In the genomic region with DNA sequence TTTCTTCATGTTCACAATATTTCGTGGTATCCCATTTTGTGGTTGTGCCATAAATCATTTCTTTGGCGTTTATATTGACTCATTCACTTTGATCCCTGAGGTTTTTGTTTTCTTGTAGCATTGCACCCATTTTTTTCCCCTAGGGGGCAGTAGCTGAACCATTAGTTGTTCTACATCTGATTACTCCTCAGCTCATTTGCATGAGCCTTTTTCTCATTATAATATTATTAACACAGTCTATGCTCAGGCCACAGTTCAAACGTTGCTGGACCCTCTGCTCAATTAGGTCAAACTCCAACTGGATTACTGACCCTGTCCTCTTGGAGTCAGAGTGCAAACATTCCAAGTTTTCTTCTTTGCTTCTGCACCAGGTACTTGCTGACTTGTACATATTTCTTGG, we compare ENCODE assay signal across 15 cellular contexts.
DNase-seq lines count a peak whose midpoint lies in the region; ATAC-seq and TF ChIP-seq lines count a peak whose summit lies in the region.
"Had no signal": no experiment of that assay in that cellular context is flagged by ENCODE, and none has a peak within 500 bp of the region (broad histone marks: within the 10 kb centered on the region; RNA-seq: fewer than 3 reads in every experiment).

No MANE protein-coding gene starts in this region.

- H3K4me1 ChIP-seq in DND-41 (ENCODE audit: insufficient read depth, low read length): no peaks in the 10 kb centered on the region
- H3K4me1 ChIP-seq in GM23338 (ENCODE audit: insufficient read depth): no peaks in the 10 kb centered on the region
- no peaks in the 10 kb centered on the region for H3K4me1 ChIP-seq in OCI-LY3 (ENCODE audit: low read length)
- H3K4me1 ChIP-seq in iPS DF 6.9 (ENCODE audit: control insufficient read depth, insufficient read depth, low read length): no peaks in the 10 kb centered on the region; the same call in 1 of the 2 replicates
- H3K4me1 ChIP-seq: Caco-2 had no signal

- no peak for DNase-seq in DND-41
- peak; percentile 67 for DNase-seq in GM23338 (ENCODE audit: low spot score)
- peak; percentile 11 for DNase-seq in iPS DF 6.9 (ENCODE audit: low read depth, low spot score)
- DNase-seq in activated CD8-positive, alpha-beta memory T cell treated with anti-CD3 and anti-CD28 coated beads, Interleukin-2, amount 50 U/mL, for 4 hours: no peak
- no peak for DNase-seq in stimulated activated naive B cell treated with anti-CD40 and anti-IgM and Interleukin-4, amounts not matched to agents 10 μg/mL and 1 μg/mL and 100 μg/mL, for 72 hours
- no peak for DNase-seq in activated CD4-positive, alpha-beta T cell treated with anti-CD3 and anti-CD28 coated beads, Interleukin-2, amount 50 U/mL, for 4 hours
- no peak for DNase-seq in erythroblast (lab: John Stamatoyannopoulos, UW)
- DNase-seq: activated T-cell treated with anti-CD3 and anti-CD28 coated beads, Interleukin-2, amount 50 U/mL, for 4 hours; aorta; NCI-H1048; stimulated activated CD4-positive, alpha-beta T cell treated with anti-CD3 and anti-CD28 coated beads, Interleukin-4, amount 100 ng/mL, for 4 hours; stimulated activated naive CD8-positive, alpha-beta T cell treated with anti-CD3 and anti-CD28 coated beads, Interleukin-15, amount 100 ng/mL, for 72 hours had no signal

- H3K27me3 ChIP-seq in DND-41 (ENCODE audit: insufficient read depth, low read length, poor library complexity) (no peaks in the 10 kb centered on the region), GM23338 (ENCODE audit: insufficient read depth) (no peaks in the 10 kb centered on the region), OCI-LY3 (ENCODE audit: low read depth, low read length) (no peaks in the 10 kb centered on the region), iPS DF 6.9 (ENCODE audit: control insufficient read depth, insufficient read depth, low read length) (no peaks in the 10 kb centered on the region)

- TF ChIP-seq CTCF in DND-41 (IDR thresholded peaks at IDR 0.05; ENCODE audit: borderline replicate concordance, extremely low read depth, low read length, poor library complexity, severe bottlenecking): peak; percentile 33
- peak; percentile 64 to 92 for TF ChIP-seq CTCF in GM23338 (conservative IDR thresholded peaks at IDR 0.05; ENCODE audit: low read depth in 2 of 2)
- peak; percentile 46; the same call in 1 of the 2 replicates for TF ChIP-seq CTCF in OCI-LY3 (IDR thresholded peaks at IDR 0.05; ENCODE audit: low read depth, low read length)

- H3K79me2 ChIP-seq in DND-41 (ENCODE audit: insufficient read depth, low read length) (no peaks in the 10 kb centered on the region), GM23338 (replicated peaks; ENCODE audit: insufficient read depth) (no peaks in the 10 kb centered on the region), OCI-LY3 (ENCODE audit: low read length) (no peaks in the 10 kb centered on the region)

- H3K4me3 ChIP-seq in DND-41 (ENCODE audit: low read depth in 1 of 2, low read length in 2 of 2): no peak overlapping the region
- no peak overlapping the region for H3K4me3 ChIP-seq in GM23338
- no peak overlapping the region for H3K4me3 ChIP-seq in OCI-LY3 (ENCODE audit: low read length)
- no peak overlapping the region for H3K4me3 ChIP-seq in iPS DF 6.9 (ENCODE audit: low read length)

- peaks cover 90% of the 10 kb centered on the region for H3K9me3 Mint-ChIP-seq in GM23338
- peaks cover 6 to 9% of the 10 kb centered on the region in 2 donors for H3K9me3 Mint-ChIP-seq in stimulated activated naive B cell treated with anti-CD40 and anti-IgM and Interleukin-4, amounts not matched to agents 10 μg/mL and 1 μg/mL and 100 μg/mL, for 72 hours

- H3K27me3 Mint-ChIP-seq in GM23338 (ENCODE audit: insufficient read depth, low read depth, poor library complexity): no peaks in the 10 kb centered on the region
- H3K27me3 Mint-ChIP-seq in stimulated activated naive B cell treated with anti-CD40 and anti-IgM and Interleukin-4, amounts not matched to agents 10 μg/mL and 1 μg/mL and 100 μg/mL, for 72 hours: no peaks in the 10 kb centered on the region
- H3K27me3 Mint-ChIP-seq: memory B cell; stimulated activated naive CD8-positive, alpha-beta T cell treated with anti-CD3 and anti-CD28 coated beads, Interleukin-15, amount 100 ng/mL, for 72 hours had no signal

- no peaks in the 10 kb centered on the region for H3F3A ChIP-seq in GM23338 (replicated peaks; ENCODE audit: low read depth)

- TF ChIP-seq POLR2A in erythroblast (IDR thresholded peaks at IDR 0.05; ENCODE audit: low read length): no peak

- H2AFZ ChIP-seq in DND-41 (ENCODE audit: low read depth, low read length) (no peak overlapping the region), GM23338 (no peak overlapping the region), OCI-LY3 (ENCODE audit: low read depth, low read length) (no peak overlapping the region)

- H3K4me3 Mint-ChIP-seq in GM23338: no peak overlapping the region
- no peak overlapping the region for H3K4me3 Mint-ChIP-seq in stimulated activated naive B cell treated with anti-CD40 and anti-IgM and Interleukin-4, amounts not matched to agents 10 μg/mL and 1 μg/mL and 100 μg/mL, for 72 hours
- H3K4me3 Mint-ChIP-seq: activated T-cell treated with anti-CD3 and anti-CD28 coated beads, Interleukin-2, amount 50 U/mL, for 4 hours; memory B cell; stimulated activated naive CD8-positive, alpha-beta T cell treated with anti-CD3 and anti-CD28 coated beads, Interleukin-15, amount 100 ng/mL, for 72 hours had no signal

- no peak overlapping the region for H3K27ac Mint-ChIP-seq in GM23338
- H3K27ac Mint-ChIP-seq in stimulated activated naive B cell treated with anti-CD40 and anti-IgM and Interleukin-4, amounts not matched to agents 10 μg/mL and 1 μg/mL and 100 μg/mL, for 72 hours: no peak overlapping the region
- H3K27ac Mint-ChIP-seq: memory B cell; stimulated activated naive CD8-positive, alpha-beta T cell treated with anti-CD3 and anti-CD28 coated beads, Interleukin-15, amount 100 ng/mL, for 72 hours had no signal

- H3K27ac ChIP-seq in DND-41 (ENCODE audit: low read length) (no peak overlapping the region), GM23338 (ENCODE audit: low read depth) (no peak overlapping the region), OCI-LY3 (ENCODE audit: low read length) (no peak overlapping the region), iPS DF 6.9 (ENCODE audit: low read length) (no peak overlapping the region)

- peaks cover 17% of the 10 kb centered on the region for H3K36me3 Mint-ChIP-seq in GM23338 (ENCODE audit: low read depth)
- H3K36me3 Mint-ChIP-seq in stimulated activated naive B cell treated with anti-CD40 and anti-IgM and Interleukin-4, amounts not matched to agents 10 μg/mL and 1 μg/mL and 100 μg/mL, for 72 hours: no peaks in the 10 kb centered on the region
- H3K36me3 Mint-ChIP-seq: memory B cell had no signal

- no peaks in the 10 kb centered on the region for H3K4me1 Mint-ChIP-seq in GM23338
- no peaks in the 10 kb centered on the region for H3K4me1 Mint-ChIP-seq in stimulated activated naive B cell treated with anti-CD40 and anti-IgM and Interleukin-4, amounts not matched to agents 10 μg/mL and 1 μg/mL and 100 μg/mL, for 72 hours
- H3K4me1 Mint-ChIP-seq: memory B cell; stimulated activated naive CD8-positive, alpha-beta T cell treated with anti-CD3 and anti-CD28 coated beads, Interleukin-15, amount 100 ng/mL, for 72 hours had no signal

- no peak for ATAC-seq in DND-41 (ENCODE audit: insufficient read depth, low read depth)
- no peak for ATAC-seq in GM23338
- ATAC-seq in stimulated activated naive B cell treated with anti-CD40 and anti-IgM and Interleukin-4, amounts not matched to agents 10 μg/mL and 1 μg/mL and 100 μg/mL, for 72 hours (replicated peaks): no peak
- ATAC-seq: activated T-cell treated with anti-CD3 and anti-CD28 coated beads, Interleukin-2, amount 50 U/mL, for 4 hours; stimulated activated naive CD8-positive, alpha-beta T cell treated with anti-CD3 and anti-CD28 coated beads, Interleukin-15, amount 100 ng/mL, for 72 hours had no signal

- H3K4me2 ChIP-seq in DND-41 (ENCODE audit: insufficient read depth, low read length) (no peak overlapping the region), GM23338 (no peak overlapping the region), OCI-LY3 (ENCODE audit: low read length) (no peak overlapping the region)

- no CpG with 5 or more reads among the region's 3 CpGs for WGBS in iPS DF 6.9 (ENCODE audit: insufficient coverage, insufficient read length)

- H3K9ac ChIP-seq in DND-41 (ENCODE audit: low read depth, low read length) (no peak overlapping the region), OCI-LY3 (ENCODE audit: low read length) (no peak overlapping the region)

- H4K20me1 ChIP-seq in DND-41 (ENCODE audit: insufficient read depth, low read length) (no peaks in the 10 kb centered on the region), GM23338 (replicated peaks; ENCODE audit: insufficient read depth) (no peaks in the 10 kb centered on the region), OCI-LY3 (ENCODE audit: insufficient read depth, low read length) (no peaks in the 10 kb centered on the region)

- H3K9me2 ChIP-seq in GM23338 (ENCODE audit: insufficient read depth): no peaks in the 10 kb centered on the region

- H3K9me3 ChIP-seq in DND-41 (ENCODE audit: insufficient read depth, low read length, severe bottlenecking) (no peaks in the 10 kb centered on the region), OCI-LY3 (ENCODE audit: insufficient read depth, low read length) (no peaks in the 10 kb centered on the region), iPS DF 6.9 (ENCODE audit: control insufficient read depth, insufficient read depth, low read length) (no peaks in the 10 kb centered on the region)
- H3K9me3 ChIP-seq: Caco-2 had no signal

- H3K36me3 ChIP-seq in DND-41 (ENCODE audit: insufficient read depth, low read length) (no peaks in the 10 kb centered on the region), GM23338 (ENCODE audit: insufficient read depth) (no peaks in the 10 kb centered on the region), OCI-LY3 (replicated peaks; ENCODE audit: low read depth, low read length) (no peaks in the 10 kb centered on the region), iPS DF 6.9 (ENCODE audit: control insufficient read depth, insufficient read depth, low read length) (no peaks in the 10 kb centered on the region)

TF ChIP-seq in GM23338, 12 proteins besides CTCF, POLR2A, EP300 and RAD21 (continues in another document):
- no peak for TF ChIP-seq EZH2phosphoT487 (IDR thresholded peaks at IDR 0.05; ENCODE audit: unreplicated experiment)
- TF ChIP-seq CREB1 (CRISPR knock-in tag; IDR thresholded peaks at IDR 0.05; ENCODE audit: low read depth): no peak
- TF ChIP-seq JUNB (IDR thresholded peaks at IDR 0.05; ENCODE audit: unreplicated experiment): no peak
- no peak for TF ChIP-seq POLR2AphosphoS5 (IDR thresholded peaks at IDR 0.05; ENCODE audit: low read depth)
- TF ChIP-seq EZH2 (IDR thresholded peaks at IDR 0.05; ENCODE audit: low read depth, unreplicated experiment): no peak

Comparison
In these comparisons a context has a peak if more than half of its experiments do, and no peak if none do; other contexts are left out.
1. DNase-seq: peak in GM23338 (single experiment) and iPS DF 6.9 (single experiment); none in DND-41 (single experiment), activated CD8-positive, alpha-beta memory T cell treated with anti-CD3 and anti-CD28 coated beads, Interleukin-2, amount 50 U/mL, for 4 hours (single experiment), stimulated activated naive B cell treated with anti-CD40 and anti-IgM and Interleukin-4, amounts not matched to agents 10 μg/mL and 1 μg/mL and 100 μg/mL, for 72 hours (single experiment), activated CD4-positive, alpha-beta T cell treated with anti-CD3 and anti-CD28 coated beads, Interleukin-2, amount 50 U/mL, for 4 hours (0 of 2) and erythroblast (0 of 2).
2. Peak in every context shown above with its lines, with median percentiles within 50 percentile points of each other: CTCF ChIP-seq.